In the genomic region with DNA sequence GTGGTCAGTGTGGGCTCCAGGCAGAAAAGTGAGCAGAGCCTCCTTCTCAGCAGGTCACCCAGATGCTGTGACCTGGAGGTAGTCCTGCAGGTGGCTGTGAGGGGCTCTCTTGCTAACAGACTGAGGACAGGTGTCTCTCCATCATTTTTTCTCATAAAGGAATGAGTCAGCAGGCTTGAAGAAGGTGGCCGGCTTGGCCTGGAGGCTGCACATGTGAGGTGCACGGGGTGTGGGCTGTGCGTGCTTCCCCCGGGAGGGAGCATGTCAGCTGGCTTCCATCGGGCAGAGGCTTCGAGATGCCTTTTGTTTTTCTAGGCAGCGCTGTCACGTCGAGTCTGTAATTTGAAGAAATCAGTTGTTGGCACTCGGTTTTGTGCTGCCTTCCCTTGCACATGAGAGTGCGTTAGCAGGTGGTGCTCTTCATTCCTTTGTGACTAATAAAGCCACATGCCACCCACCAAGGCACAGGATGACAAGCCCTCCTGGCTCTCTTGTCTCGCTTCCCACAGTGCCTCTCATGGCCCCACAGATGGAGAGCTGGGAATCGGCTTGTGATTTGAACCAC, we compare ENCODE assay signal across 1 cellular context.
TF ChIP-seq lines count a peak whose summit lies in the region.

No MANE protein-coding gene starts in this region.

TF ChIP-seq in H1, 55 proteins besides CTCF, POLR2A, EP300 and RAD21:
- no peak for TF ChIP-seq EGR1 (IDR thresholded peaks at IDR 0.05; ENCODE audit: borderline replicate concordance, low read depth, low read length)
- no peak for TF ChIP-seq CBX5 (IDR thresholded peaks at IDR 0.05; ENCODE audit: low read depth, low read length)
- TF ChIP-seq CREB1 (IDR thresholded peaks at IDR 0.05) = no peak
- no peak for TF ChIP-seq EZH2 (IDR thresholded peaks at IDR 0.05; ENCODE audit: low read depth, low read length, severe bottlenecking)
- TF ChIP-seq SIRT6 (IDR thresholded peaks at IDR 0.05; ENCODE audit: low read length) = no peak
- TF ChIP-seq BACH1 (IDR thresholded peaks at IDR 0.05; ENCODE audit: low read length) = no peak
- TF ChIP-seq TAF1 (IDR thresholded peaks at IDR 0.05; ENCODE audit: low read depth, low read length) = no peak
- TF ChIP-seq CHD2 (IDR thresholded peaks at IDR 0.05; ENCODE audit: low read length) = no peak
- TF ChIP-seq, protein P1, sequence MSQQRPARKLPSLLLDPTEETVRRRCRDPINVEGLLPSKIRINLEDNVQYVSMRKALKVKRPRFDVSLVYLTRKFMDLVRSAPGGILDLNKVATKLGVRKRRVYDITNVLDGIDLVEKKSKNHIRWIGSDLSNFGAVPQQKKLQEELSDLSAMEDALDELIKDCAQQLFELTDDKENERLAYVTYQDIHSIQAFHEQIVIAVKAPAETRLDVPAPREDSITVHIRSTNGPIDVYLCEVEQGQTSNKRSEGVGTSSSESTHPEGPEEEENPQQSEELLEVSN (IDR thresholded peaks at IDR 0.05) = no peak
- no peak for TF ChIP-seq RXRA (IDR thresholded peaks at IDR 0.05; ENCODE audit: insufficient read depth, low read depth, low read length)
- TF ChIP-seq SAP30 (IDR thresholded peaks at IDR 0.05; ENCODE audit: insufficient read depth, insufficient replicate concordance, low read length) = no peak
- TF ChIP-seq SRF (IDR thresholded peaks at IDR 0.05; ENCODE audit: low read depth, low read length) = no peak
- TF ChIP-seq NANOG (IDR thresholded peaks at IDR 0.05; ENCODE audit: insufficient read depth, low read depth, low read length, poor library complexity, severe bottlenecking) = no peak
- no peak for TF ChIP-seq CTBP2 (IDR thresholded peaks at IDR 0.05; ENCODE audit: borderline replicate concordance, insufficient read depth, insufficient read length, low read length)
